In the genomic region with DNA sequence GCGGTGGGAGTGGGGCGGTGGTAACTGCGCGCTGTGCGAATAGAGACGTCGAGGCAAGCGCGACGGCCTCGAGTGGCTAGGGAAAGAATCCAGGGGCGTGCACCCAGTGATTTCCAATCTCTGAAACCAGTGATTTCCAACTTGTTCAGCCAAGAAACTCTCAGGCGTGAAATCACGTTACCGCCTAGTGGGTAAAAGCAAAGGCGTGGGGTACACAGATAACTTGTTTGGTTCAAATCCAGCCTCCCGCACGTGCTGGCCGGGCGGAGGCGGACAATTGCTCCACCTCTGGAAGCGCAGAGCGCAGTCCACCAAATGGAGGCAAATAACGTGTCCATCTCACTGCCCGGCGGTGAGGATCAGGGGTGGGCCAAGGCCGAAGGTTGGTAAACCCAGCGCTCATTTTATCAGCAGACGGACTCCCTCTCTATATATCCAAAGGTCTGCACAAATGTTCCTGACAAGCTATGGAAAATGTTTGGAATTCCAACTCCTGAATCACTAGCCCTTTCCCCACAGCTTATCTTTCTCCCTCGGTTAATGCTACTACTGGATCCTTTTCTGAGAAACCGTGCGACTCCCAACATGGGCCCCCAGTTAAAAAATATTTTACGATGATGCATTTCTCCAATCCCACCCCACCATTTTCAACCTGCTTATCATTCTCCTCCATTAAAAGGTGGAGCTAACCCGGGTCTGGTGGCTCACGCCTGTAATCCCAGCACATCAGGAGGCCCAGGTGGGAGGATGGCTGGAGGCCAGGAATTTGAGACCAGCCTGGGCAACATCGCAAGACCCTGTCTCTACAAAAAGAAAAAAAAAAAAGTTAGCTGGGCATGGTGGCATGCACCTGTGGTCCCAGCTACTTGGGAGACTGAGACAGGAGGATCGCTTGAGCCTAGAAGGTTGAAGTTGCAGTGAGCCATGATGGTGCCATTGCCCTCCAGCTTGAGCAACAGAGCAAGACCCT, we compare ENCODE assay signal across 8 cellular contexts. TPM values are rescaled to one million over a fixed set of nuclear protein-coding genes. Genes with fewer than 3 reads are reported as not detected.
A peak's percentile ranks its signal among the peaks of the same experiment; 100 is the strongest.
DNase-seq lines count a peak whose midpoint lies in the region; ATAC-seq and TF ChIP-seq lines count a peak whose summit lies in the region.

No MANE protein-coding gene starts in this region.

- H3K36me3 ChIP-seq in SK-N-SH (replicated peaks in 1 of 2; ENCODE audit: control insufficient read depth in 1 of 2, insufficient read depth in 2 of 2, low read length in 1 of 2) (no peaks in the 10 kb centered on the region), cardiac muscle cell (no peaks in the 10 kb centered on the region)

- 67% methylated on average over 35 of the region's 37 CpGs for WGBS in SK-N-SH (ENCODE audit: low lambda C conversion rate)

- peaks cover 12% of the 10 kb centered on the region in 2 experiments; a peak in 3 of 4 replicates for H3K4me1 ChIP-seq in SK-N-SH (ENCODE audit: control insufficient read depth in 1 of 2, insufficient read depth in 2 of 2, low read depth in 1 of 2, low read length in 1 of 2)
- peaks cover 10% of the 10 kb centered on the region for H3K4me1 ChIP-seq in cardiac muscle cell (ENCODE audit: low read depth)

- peaks cover 20% of the 10 kb centered on the region for H3F3A ChIP-seq in SK-N-SH (replicated peaks; ENCODE audit: insufficient read depth)

- peak overlapping the region; percentile 87 for H2AFZ ChIP-seq in SK-N-SH (ENCODE audit: low read depth)

- H3K36me3 Mint-ChIP-seq in activated CD8-positive, alpha-beta T cell treated with anti-CD3 and anti-CD28 coated beads for 36 hours (ENCODE audit: low read depth): peaks cover 29% of the 10 kb centered on the region
- H3K36me3 Mint-ChIP-seq in progenitor cell of endocrine pancreas (ENCODE audit: insufficient read depth): no peaks in the 10 kb centered on the region

- H3K27ac ChIP-seq in SK-N-SH (ENCODE audit: low read depth in 2 of 2, low read length in 1 of 2) (peak overlapping the region; percentile 68 to 77), cardiac muscle cell (peak overlapping the region; percentile 90)

- H3K9me2 ChIP-seq in SK-N-SH: no peaks in the 10 kb centered on the region

- H3K9ac ChIP-seq in SK-N-SH: peak overlapping the region; percentile 52; the same call in 1 of the 2 replicates

- no peaks in the 10 kb centered on the region for H3K9me3 Mint-ChIP-seq in activated CD8-positive, alpha-beta T cell treated with anti-CD3 and anti-CD28 coated beads for 36 hours
- H3K9me3 Mint-ChIP-seq in progenitor cell of endocrine pancreas (ENCODE audit: low read depth): no peaks in the 10 kb centered on the region

- peak overlapping the region; percentile 92 for H3K27ac Mint-ChIP-seq in activated CD8-positive, alpha-beta T cell treated with anti-CD3 and anti-CD28 coated beads for 36 hours
- H3K27ac Mint-ChIP-seq in progenitor cell of endocrine pancreas: peak overlapping the region; percentile 96

- TF ChIP-seq RAD21 in SK-N-SH (IDR thresholded peaks at IDR 0.05; ENCODE audit: low read length): no peak

- TF ChIP-seq CTCF in SK-N-SH (IDR thresholded peaks at IDR 0.05) (no peak), cardiac muscle cell (IDR thresholded peaks at IDR 0.05; ENCODE audit: low read depth, low read length) (peak; percentile 18), progenitor cell of endocrine pancreas (IDR thresholded peaks at IDR 0.05; ENCODE audit: unreplicated experiment) (no peak)
- no peak for TF ChIP-seq CTCF in activated CD8-positive, alpha-beta T cell treated with anti-CD3 and anti-CD28 coated beads for 36 hours (IDR thresholded peaks at IDR 0.05)

- H3K79me2 ChIP-seq in SK-N-SH (ENCODE audit: insufficient read depth): peaks cover 34% of the 10 kb centered on the region

- peak; percentile 42 for DNase-seq in SK-N-SH
- DNase-seq in activated CD8-positive, alpha-beta T cell treated with anti-CD3 and anti-CD28 coated beads for 36 hours: no peak
- peak; percentile 15 to 83 for DNase-seq in cardiac muscle cell (ENCODE audit: low read depth in 1 of 2, low spot score in 1 of 2)
- DNase-seq in progenitor cell of endocrine pancreas (ENCODE audit: low spot score, unreplicated experiment): peak; percentile 12
- DNase-seq in stimulated activated CD4-positive, alpha-beta T cell treated with anti-CD3 and anti-CD28 coated beads, Interleukin-1b, Interleukin-23, amount 100 ng/mL, for 48 hours: no peak

- ATAC-seq in SK-N-SH treated with all-trans-retinoic acid at 6 μM for 48 hours: no peak
- ATAC-seq in activated CD8-positive, alpha-beta T cell treated with anti-CD3 and anti-CD28 coated beads for 36 hours: no peak
- ATAC-seq in GM21723 (IDR thresholded peaks at IDR 0.05; ENCODE audit: unreplicated experiment): no peak
- ATAC-seq in GM18511 (IDR thresholded peaks at IDR 0.05; ENCODE audit: unreplicated experiment): no peak

- H3K27me3 ChIP-seq in SK-N-SH (ENCODE audit: insufficient read depth) (no peaks in the 10 kb centered on the region), cardiac muscle cell (no peaks in the 10 kb centered on the region)

- peaks cover 24% of the 10 kb centered on the region for H4K20me1 ChIP-seq in SK-N-SH (ENCODE audit: insufficient read depth)

- H3K4me1 Mint-ChIP-seq in activated CD8-positive, alpha-beta T cell treated with anti-CD3 and anti-CD28 coated beads for 36 hours (ENCODE audit: low read depth): peaks cover 28% of the 10 kb centered on the region
- peaks cover 24% of the 10 kb centered on the region for H3K4me1 Mint-ChIP-seq in progenitor cell of endocrine pancreas (ENCODE audit: low read depth)

- POLR2A ChIA-PET in SK-N-SH (lab: Yijun Ruan, JAX): interaction anchor here (1.2 to 1.6 kb wide), 2 partner anchors 9 to 10 kb away, joined by 3 to 5 read pairs; a partner anchor contains a TSS
- POLR2A ChIA-PET in activated CD8-positive, alpha-beta T cell treated with anti-CD3 and anti-CD28 coated beads for 36 hours (lab: Charles Lee): interaction anchor here (0.6 to 10.1 kb wide), 6 partner anchors 9 to 75 kb away, joined by 3 to 110 read pairs (median 9); no protein-coding TSS in a partner anchor

- H3K27me3 Mint-ChIP-seq in activated CD8-positive, alpha-beta T cell treated with anti-CD3 and anti-CD28 coated beads for 36 hours: no peaks in the 10 kb centered on the region
- no peaks in the 10 kb centered on the region for H3K27me3 Mint-ChIP-seq in progenitor cell of endocrine pancreas

- H3K4me3 ChIP-seq in SK-N-SH (ENCODE audit: low read depth in 2 of 2, low read length in 1 of 2): peak overlapping the region; percentile 56 to 85
- H3K4me3 ChIP-seq in cardiac muscle cell: peak overlapping the region; percentile 85

- peak overlapping the region; percentile 86 for H3K4me3 Mint-ChIP-seq in activated CD8-positive, alpha-beta T cell treated with anti-CD3 and anti-CD28 coated beads for 36 hours
- H3K4me3 Mint-ChIP-seq in progenitor cell of endocrine pancreas (ENCODE audit: low read depth): peak overlapping the region; percentile 90

- no peak for TF ChIP-seq EP300 in SK-N-SH (IDR thresholded peaks at IDR 0.05; ENCODE audit: borderline replicate concordance in 1 of 2, low read depth in 1 of 2, low read length in 1 of 2)

- H3K9me3 ChIP-seq in SK-N-SH (no peaks in the 10 kb centered on the region), cardiac muscle cell (ENCODE audit: low read depth) (no peaks in the 10 kb centered on the region)

- intact Hi-C loops in activated CD8-positive, alpha-beta T cell treated with anti-CD3 and anti-CD28 coated beads for 36 hours (cut with micrococcal nuclease): no loop called here

- H3K4me2 ChIP-seq in SK-N-SH: peak overlapping the region; percentile 77

- CTCF ChIA-PET in SK-N-SH (lab: Yijun Ruan, JAX): interaction anchor here (0.8 to 1.0 kb wide), 3 partner anchors 10 to 30 kb away, joined by 3 to 4 read pairs (median 3); a partner anchor contains a TSS
- CTCF ChIA-PET in activated CD8-positive, alpha-beta T cell treated with anti-CD3 and anti-CD28 coated beads for 36 hours (lab: Charles Lee): interaction anchor here (1.9 kb wide), 1 partner anchor 9 kb away, joined by 10 read pairs; a partner anchor contains a TSS

TF ChIP-seq in SK-N-SH, 30 proteins besides CTCF, POLR2A, EP300 and RAD21 (continues in another document):
- TF ChIP-seq TCF12 (IDR thresholded peaks at IDR 0.05): no peak
- no peak for TF ChIP-seq FOXJ3 (CRISPR knock-in tag; IDR thresholded peaks at IDR 0.05)
- TF ChIP-seq, protein P1, sequence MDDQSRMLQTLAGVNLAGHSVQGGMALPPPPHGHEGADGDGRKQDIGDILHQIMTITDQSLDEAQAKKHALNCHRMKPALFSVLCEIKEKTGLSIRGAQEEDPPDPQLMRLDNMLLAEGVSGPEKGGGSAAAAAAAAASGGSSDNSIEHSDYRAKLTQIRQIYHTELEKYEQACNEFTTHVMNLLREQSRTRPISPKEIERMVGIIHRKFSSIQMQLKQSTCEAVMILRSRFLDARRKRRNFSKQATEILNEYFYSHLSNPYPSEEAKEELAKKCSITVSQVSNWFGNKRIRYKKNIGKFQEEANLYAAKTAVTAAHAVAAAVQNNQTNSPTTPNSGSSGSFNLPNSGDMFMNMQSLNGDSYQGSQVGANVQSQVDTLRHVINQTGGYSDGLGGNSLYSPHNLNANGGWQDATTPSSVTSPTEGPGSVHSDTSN (IDR thresholded peaks at IDR 0.05): no peak

TF ChIP-seq in SK-N-SH treated with all-trans-retinoic acid at 6 μM for 48 hours, 23 proteins besides CTCF, POLR2A, EP300 and RAD21 (continues in another document):
- no peak for TF ChIP-seq ARNTL (CRISPR knock-in tag; IDR thresholded peaks at IDR 0.05; ENCODE audit: borderline replicate concordance, low read depth)

RNA-seq across cellular contexts. Expression of a gene that starts 0.9 kb away (rescaled TPM):
- polyA plus RNA-seq in SK-N-SH (2012; rRNA removed): 10.2 and 11.0 TPM in 2 replicates
- polyA plus RNA-seq in SK-N-SH (2012; cell fraction: cytosol; rRNA removed): 13.1 and 17.9 TPM in 2 replicates
- polyA plus RNA-seq in SK-N-SH (2012; cell fraction: nucleus; rRNA removed): 19.1 and 20.3 TPM in 2 replicates
- total RNA-seq in activated CD8-positive, alpha-beta T cell treated with anti-CD3 and anti-CD28 coated beads for 36 hours: 100 to 1,000 TPM; 266 to 268 TPM
- total RNA-seq in cardiac muscle cell: 24.2 and 37.9 TPM in 2 replicates
- polyA plus RNA-seq in cardiac muscle cell: 20.5 and 23.6 TPM in 2 replicates
- 38.9 and 44.1 TPM in 2 replicates for total RNA-seq in progenitor cell of endocrine pancreas

RNA-seq across cellular contexts. Expression of a gene that starts 9.8 kb away (rescaled TPM):
- polyA plus RNA-seq in SK-N-SH (2012; rRNA removed): 23.0 and 29.9 TPM in 2 replicates
- polyA plus RNA-seq in SK-N-SH (2012; cell fraction: cytosol; rRNA removed): 20.9 and 24.6 TPM in 2 replicates
- 20.5 and 35.5 TPM in 2 replicates for polyA plus RNA-seq in SK-N-SH (2012; cell fraction: nucleus; rRNA removed)
- total RNA-seq in activated CD8-positive, alpha-beta T cell treated with anti-CD3 and anti-CD28 coated beads for 36 hours: 10 to 100 TPM; 18.2 to 19.0 TPM
- 19.7 and 23.9 TPM in 2 replicates for total RNA-seq in cardiac muscle cell
- polyA plus RNA-seq in cardiac muscle cell: 12.3 and 15.0 TPM in 2 replicates
- 46.7 and 48.7 TPM in 2 replicates for total RNA-seq in progenitor cell of endocrine pancreas

Comparison
In these comparisons a context has a peak if more than half of its experiments do, and no peak if none do; other contexts are left out.
1. DNase-seq: peak in SK-N-SH (single experiment), cardiac muscle cell (2 of 2) and progenitor cell of endocrine pancreas (single experiment); none in activated CD8-positive, alpha-beta T cell treated with anti-CD3 and anti-CD28 coated beads for 36 hours (single experiment) and stimulated activated CD4-positive, alpha-beta T cell treated with anti-CD3 and anti-CD28 coated beads, Interleukin-1b, Interleukin-23, amount 100 ng/mL, for 48 hours (single experiment).